In genomic region chr6:14640631-14641030, GRCh38 we compare ENCODE assay signal across 26 cellular contexts.
DNase-seq lines count a peak whose midpoint lies in the region; ATAC-seq and TF ChIP-seq lines count a peak whose summit lies in the region.
"Had no signal": no experiment of that assay in that cellular context is flagged by ENCODE, and none has a peak within 500 bp of the region (broad histone marks: within the 10 kb centered on the region; RNA-seq: fewer than 3 reads in every experiment).

No MANE protein-coding gene starts in this region.

- no peak overlapping the region for H3K4me3 Mint-ChIP-seq in activated CD8-positive, alpha-beta memory T cell treated with anti-CD3 and anti-CD28 coated beads, Interleukin-2, amount 10 ng/mL, durations not matched to agents 7 days and 5 days
- no peak overlapping the region for H3K4me3 Mint-ChIP-seq in dendritic cell treated with granulocyte-macrophage colony-stimulating factor and Interleukin-4, amounts not matched to agents 40 ng/mL and 50 ng/mL, for 4 days
- H3K4me3 Mint-ChIP-seq: activated T-cell treated with anti-CD3 and anti-CD28 coated beads, Interleukin-2, amount 50 U/mL, for 4 hours had no signal

- intact Hi-C loops in dendritic cell treated with granulocyte-macrophage colony-stimulating factor and Interleukin-4, amounts not matched to agents 40 ng/mL and 50 ng/mL, for 4 days (cut with micrococcal nuclease): no loop called here

- H3K9ac ChIP-seq in skeletal muscle tissue (ENCODE audit: low read depth in 1 of 3, low read length in 3 of 3): peak overlapping the region in 1 of 3 donors; percentile 5

- H3K9me3 ChIP-seq in skeletal muscle tissue (ENCODE audit: control insufficient read depth in 3 of 3, low read length in 3 of 3): no peaks in the 10 kb centered on the region
- H3K9me3 ChIP-seq in SJCRH30 (replicated peaks): no peaks in the 10 kb centered on the region
- H3K9me3 ChIP-seq: breast epithelium, SJSA1, stomach, thyroid gland had no signal

- H3K27me3 Mint-ChIP-seq in activated CD8-positive, alpha-beta memory T cell treated with anti-CD3 and anti-CD28 coated beads, Interleukin-2, amount 10 ng/mL, durations not matched to agents 7 days and 5 days: peaks cover 24% of the 10 kb centered on the region
- peaks cover 6% of the 10 kb centered on the region for H3K27me3 Mint-ChIP-seq in dendritic cell treated with granulocyte-macrophage colony-stimulating factor and Interleukin-4, amounts not matched to agents 40 ng/mL and 50 ng/mL, for 4 days

- peak; percentile 38 for DNase-seq in activated CD8-positive, alpha-beta memory T cell treated with anti-CD3 and anti-CD28 coated beads for 24 hours
- no peak for DNase-seq in activated CD8-positive, alpha-beta memory T cell treated with anti-CD3 and anti-CD28 coated beads, Interleukin-2, amount 10 ng/mL, durations not matched to agents 7 days and 5 days
- peak; percentile 36 to 77 for DNase-seq in NCI-H524 (lab: John Stamatoyannopoulos, UW)
- DNase-seq in SJCRH30: no peak
- no peak for DNase-seq in activated T-cell treated with anti-CD3 and anti-CD28 coated beads, Interleukin-2, amount 50 U/mL, for 1 hour
- DNase-seq: activated CD4-positive, alpha-beta T cell treated with anti-CD3 and anti-CD28 coated beads for 1 hour; activated naive CD4-positive, alpha-beta T cell treated with Interleukin-2 at 50 U/mL for 16 hours; activated T-cell treated with anti-CD3 and anti-CD28 coated beads, Interleukin-2, amount 50 U/mL, for 4 hours; CD4-positive, alpha-beta memory T cell; DMS 273 treated with DMSO at 0.1 percent for 48 hours; effector CD8-positive, alpha-beta T cell; erythroblast; kidney glomerular epithelial cell; mammary epithelial cell; NCI-H1092 treated with DMSO at 0.1 percent for 48 hours; NCI-H187 treated with DMSO at 0.1 percent for 48 hours; occipital lobe; stomach; T-helper 1 cell; thyroid gland had no signal

- ATAC-seq in activated CD8-positive, alpha-beta memory T cell treated with anti-CD3 and anti-CD28 coated beads, Interleukin-2, amount 10 ng/mL, durations not matched to agents 7 days and 5 days: no peak
- no peak for ATAC-seq in SK-N-SH treated with all-trans-retinoic acid at 6 μM for 48 hours

- H3K27ac ChIP-seq in skeletal muscle tissue (ENCODE audit: low read depth, low read length): peak overlapping the region; percentile 96
- no peak overlapping the region for H3K27ac ChIP-seq in SJCRH30
- H3K27ac ChIP-seq: 22Rv1, breast epithelium, SJSA1, stomach, thyroid gland had no signal

- CTCF ChIA-PET in activated CD8-positive, alpha-beta memory T cell treated with anti-CD3 and anti-CD28 coated beads, Interleukin-2, amount 10 ng/mL, durations not matched to agents 7 days and 5 days (lab: Charles Lee): no interaction called here

- H3K4me1 ChIP-seq in skeletal muscle tissue (ENCODE audit: control insufficient read depth in 3 of 3, insufficient read depth in 3 of 3, low read length in 3 of 3): peaks cover 42 to 50% (median 47%) of the 10 kb centered on the region in 3 donors
- H3K4me1 ChIP-seq in SJCRH30: no peaks in the 10 kb centered on the region

- no peaks in the 10 kb centered on the region for H3K27me3 ChIP-seq in skeletal muscle tissue (ENCODE audit: control insufficient read depth in 3 of 3, insufficient read depth in 3 of 3, low read length in 3 of 3)
- no peaks in the 10 kb centered on the region for H3K27me3 ChIP-seq in SJCRH30
- H3K27me3 ChIP-seq: breast epithelium, SJSA1, stomach, thyroid gland had no signal

- no peaks in the 10 kb centered on the region for H3K36me3 ChIP-seq in skeletal muscle tissue (ENCODE audit: control insufficient read depth in 3 of 3, insufficient read depth in 3 of 3, low read length in 3 of 3)
- H3K36me3 ChIP-seq in SJCRH30: no peaks in the 10 kb centered on the region
- H3K36me3 ChIP-seq: breast epithelium, SJSA1, stomach, thyroid gland had no signal

- no peak overlapping the region for H3K27ac Mint-ChIP-seq in activated CD8-positive, alpha-beta memory T cell treated with anti-CD3 and anti-CD28 coated beads, Interleukin-2, amount 10 ng/mL, durations not matched to agents 7 days and 5 days
- peak overlapping the region; percentile 3 for H3K27ac Mint-ChIP-seq in dendritic cell treated with granulocyte-macrophage colony-stimulating factor and Interleukin-4, amounts not matched to agents 40 ng/mL and 50 ng/mL, for 4 days

- no peaks in the 10 kb centered on the region for H3K9me3 Mint-ChIP-seq in activated CD8-positive, alpha-beta memory T cell treated with anti-CD3 and anti-CD28 coated beads, Interleukin-2, amount 10 ng/mL, durations not matched to agents 7 days and 5 days (ENCODE audit: low read depth)
- H3K9me3 Mint-ChIP-seq in dendritic cell treated with granulocyte-macrophage colony-stimulating factor and Interleukin-4, amounts not matched to agents 40 ng/mL and 50 ng/mL, for 4 days: no peaks in the 10 kb centered on the region
- H3K9me3 Mint-ChIP-seq: activated T-cell treated with anti-CD3 and anti-CD28 coated beads, Interleukin-2, amount 50 U/mL, for 4 hours had no signal

- no peaks in the 10 kb centered on the region for H3K36me3 Mint-ChIP-seq in activated CD8-positive, alpha-beta memory T cell treated with anti-CD3 and anti-CD28 coated beads, Interleukin-2, amount 10 ng/mL, durations not matched to agents 7 days and 5 days
- no peaks in the 10 kb centered on the region for H3K36me3 Mint-ChIP-seq in dendritic cell treated with granulocyte-macrophage colony-stimulating factor and Interleukin-4, amounts not matched to agents 40 ng/mL and 50 ng/mL, for 4 days (ENCODE audit: low read depth)
- H3K36me3 Mint-ChIP-seq: CD4-positive, alpha-beta memory T cell had no signal

- H3K4me1 Mint-ChIP-seq in activated CD8-positive, alpha-beta memory T cell treated with anti-CD3 and anti-CD28 coated beads, Interleukin-2, amount 10 ng/mL, durations not matched to agents 7 days and 5 days: peaks cover 18% of the 10 kb centered on the region
- peaks cover 46% of the 10 kb centered on the region for H3K4me1 Mint-ChIP-seq in dendritic cell treated with granulocyte-macrophage colony-stimulating factor and Interleukin-4, amounts not matched to agents 40 ng/mL and 50 ng/mL, for 4 days (ENCODE audit: low read depth)

- H3K4me3 ChIP-seq in skeletal muscle tissue (ENCODE audit: low read length in 3 of 3) (no peak overlapping the region), SJCRH30 (no peak overlapping the region)
- H3K4me3 ChIP-seq: breast epithelium, SJSA1, stomach, thyroid gland had no signal

TF ChIP-seq in SK-N-SH treated with all-trans-retinoic acid at 6 μM for 48 hours, 23 proteins besides CTCF, POLR2A, EP300 and RAD21 (continues in another document):
- TF ChIP-seq ZC3H10 (CRISPR knock-in tag; IDR thresholded peaks at IDR 0.05) (no peak), ZFP3 (CRISPR knock-in tag; IDR thresholded peaks at IDR 0.05) (no peak), SNAI2 (CRISPR knock-in tag; IDR thresholded peaks at IDR 0.05) (no peak), OSR1 (CRISPR knock-in tag; IDR thresholded peaks at IDR 0.05) (no peak), ZFP30 (CRISPR knock-in tag; IDR thresholded peaks at IDR 0.05) (no peak), GLIS3 (CRISPR knock-in tag; IDR thresholded peaks at IDR 0.05) (no peak), CSDC2 (CRISPR knock-in tag; IDR thresholded peaks at IDR 0.05) (no peak), ZNF8 (CRISPR knock-in tag; IDR thresholded peaks at IDR 0.05) (no peak), PPARA (CRISPR knock-in tag; IDR thresholded peaks at IDR 0.05; ENCODE audit: borderline replicate concordance) (no peak), ISL1 (CRISPR knock-in tag; IDR thresholded peaks at IDR 0.05) (no peak), ZNF70 (CRISPR knock-in tag; IDR thresholded peaks at IDR 0.05) (no peak), CREB5 (CRISPR knock-in tag; IDR thresholded peaks at IDR 0.05; ENCODE audit: low read depth) (no peak), CSRNP3 (CRISPR knock-in tag; IDR thresholded peaks at IDR 0.05) (no peak)
- TF ChIP-seq, protein P1, sequence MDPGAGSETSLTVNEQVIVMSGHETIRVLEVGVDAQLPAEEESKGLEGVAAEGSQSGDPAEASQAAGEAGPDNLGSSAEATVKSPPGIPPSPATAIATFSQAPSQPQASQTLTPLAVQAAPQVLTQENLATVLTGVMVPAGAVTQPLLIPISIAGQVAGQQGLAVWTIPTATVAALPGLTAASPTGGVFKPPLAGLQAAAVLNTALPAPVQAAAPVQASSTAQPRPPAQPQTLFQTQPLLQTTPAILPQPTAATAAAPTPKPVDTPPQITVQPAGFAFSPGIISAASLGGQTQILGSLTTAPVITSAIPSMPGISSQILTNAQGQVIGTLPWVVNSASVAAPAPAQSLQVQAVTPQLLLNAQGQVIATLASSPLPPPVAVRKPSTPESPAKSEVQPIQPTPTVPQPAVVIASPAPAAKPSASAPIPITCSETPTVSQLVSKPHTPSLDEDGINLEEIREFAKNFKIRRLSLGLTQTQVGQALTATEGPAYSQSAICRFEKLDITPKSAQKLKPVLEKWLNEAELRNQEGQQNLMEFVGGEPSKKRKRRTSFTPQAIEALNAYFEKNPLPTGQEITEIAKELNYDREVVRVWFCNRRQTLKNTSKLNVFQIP (CRISPR knock-in tag; IDR thresholded peaks at IDR 0.05; ENCODE audit: borderline replicate concordance, low read depth): no peak

Comparison
In these comparisons a context has a peak if more than half of its experiments do, and no peak if none do; other contexts are left out.
1. DNase-seq: peak in activated CD8-positive, alpha-beta memory T cell treated with anti-CD3 and anti-CD28 coated beads for 24 hours (single experiment) and NCI-H524 (2 of 2); none in activated CD8-positive, alpha-beta memory T cell treated with anti-CD3 and anti-CD28 coated beads, Interleukin-2, amount 10 ng/mL, durations not matched to agents 7 days and 5 days (single experiment), SJCRH30 (0 of 2) and activated T-cell treated with anti-CD3 and anti-CD28 coated beads, Interleukin-2, amount 50 U/mL, for 1 hour (single experiment).